In the genomic region with DNA sequence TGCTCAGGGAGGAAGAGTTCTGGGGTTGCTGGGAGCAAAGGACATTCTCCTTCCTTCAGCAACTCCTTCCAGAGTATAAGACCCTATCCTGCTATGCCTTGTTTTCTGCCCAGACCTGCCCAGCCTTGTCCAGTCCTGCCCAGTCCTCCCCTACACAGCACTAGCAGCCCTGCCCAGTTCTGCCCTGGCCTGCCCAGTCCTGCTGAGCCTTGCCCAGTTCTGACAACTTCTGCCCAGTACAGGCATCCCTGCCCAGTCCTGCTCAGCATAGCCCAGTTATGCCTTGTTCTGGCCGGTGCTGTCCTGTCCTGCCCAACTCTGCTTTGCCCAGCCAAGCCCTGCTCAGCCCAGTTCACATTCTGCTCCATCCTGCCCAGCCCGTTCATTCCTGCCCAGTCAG, we compare ENCODE assay signal across 16 cellular contexts. TPM values are rescaled to one million over a fixed set of nuclear protein-coding genes. Genes with fewer than 3 reads are reported as not detected.
"Had no signal": no experiment of that assay in that cellular context is flagged by ENCODE, and none has a peak within 500 bp of the region (broad histone marks: within the 10 kb centered on the region; RNA-seq: fewer than 3 reads in every experiment).

No MANE protein-coding gene starts in this region.

- ATAC-seq: activated CD4-positive, alpha-beta T cell treated with anti-CD3 and anti-CD28 coated beads for 36 hours; activated CD8-positive, alpha-beta memory T cell treated with anti-CD3 and anti-CD28 coated beads, Interleukin-2, amount 10 ng/mL, durations not matched to agents 7 days and 5 days had no signal

- H3K9me3 ChIP-seq: sigmoid colon, spleen, thoracic aorta, vagina had no signal

- H3K9me3 Mint-ChIP-seq: activated CD4-positive, alpha-beta memory T cell treated with anti-CD3 and anti-CD28 coated beads for 36 hours; activated naive CD4-positive, alpha-beta T cell treated with anti-CD3 and anti-CD28 coated beads, Interleukin-2, amount 10 ng/mL, durations not matched to agents 7 days and 5 days; activated T-cell treated with anti-CD3 and anti-CD28 coated beads, Interleukin-2, amount 50 U/mL, for 24 hours; T-cell had no signal

- H3K27ac ChIP-seq: sigmoid colon, spleen, thoracic aorta, vagina, WERI-Rb-1 had no signal

- H3K4me1 ChIP-seq: sigmoid colon, spleen, vagina had no signal

- DNase-seq: activated CD4-positive, alpha-beta memory T cell treated with anti-CD3 and anti-CD28 coated beads for 36 hours; activated CD4-positive, alpha-beta T cell treated with anti-CD3 and anti-CD28 coated beads for 36 hours; activated CD8-positive, alpha-beta memory T cell treated with anti-CD3 and anti-CD28 coated beads, Interleukin-2, amount 10 ng/mL, durations not matched to agents 7 days and 5 days; activated naive CD4-positive, alpha-beta T cell treated with anti-CD3 and anti-CD28 coated beads, Interleukin-2, amount 10 ng/mL, durations not matched to agents 7 days and 5 days; activated T-cell treated with anti-CD3 and anti-CD28 coated beads, Interleukin-2, amount 50 U/mL, for 24 hours; caudate nucleus; foreskin melanocyte; sigmoid colon; spleen; stimulated activated CD4-positive, alpha-beta T cell treated with anti-CD3 and anti-CD28 coated beads, Interleukin-1b, Interleukin-23, amount 100 ng/mL, for 48 hours; T-cell; T1000; WERI-Rb-1 had no signal

- H3K27me3 ChIP-seq: vagina had no signal

- H3K4me1 Mint-ChIP-seq: activated CD4-positive, alpha-beta T cell treated with anti-CD3 and anti-CD28 coated beads for 36 hours; activated CD8-positive, alpha-beta memory T cell treated with anti-CD3 and anti-CD28 coated beads, Interleukin-2, amount 10 ng/mL, durations not matched to agents 7 days and 5 days; activated naive CD4-positive, alpha-beta T cell treated with anti-CD3 and anti-CD28 coated beads, Interleukin-2, amount 10 ng/mL, durations not matched to agents 7 days and 5 days; T-cell had no signal

- H3K36me3 Mint-ChIP-seq: activated CD4-positive, alpha-beta memory T cell treated with anti-CD3 and anti-CD28 coated beads for 36 hours; activated CD8-positive, alpha-beta memory T cell treated with anti-CD3 and anti-CD28 coated beads, Interleukin-2, amount 10 ng/mL, durations not matched to agents 7 days and 5 days; activated naive CD4-positive, alpha-beta T cell treated with anti-CD3 and anti-CD28 coated beads, Interleukin-2, amount 10 ng/mL, durations not matched to agents 7 days and 5 days; T-cell had no signal

- H3K4me3 Mint-ChIP-seq: activated CD4-positive, alpha-beta memory T cell treated with anti-CD3 and anti-CD28 coated beads for 36 hours; activated CD4-positive, alpha-beta T cell treated with anti-CD3 and anti-CD28 coated beads for 36 hours; activated CD8-positive, alpha-beta memory T cell treated with anti-CD3 and anti-CD28 coated beads, Interleukin-2, amount 10 ng/mL, durations not matched to agents 7 days and 5 days; activated naive CD4-positive, alpha-beta T cell treated with anti-CD3 and anti-CD28 coated beads, Interleukin-2, amount 10 ng/mL, durations not matched to agents 7 days and 5 days; activated T-cell treated with anti-CD3 and anti-CD28 coated beads, Interleukin-2, amount 50 U/mL, for 24 hours; T-cell had no signal

- H3K27ac Mint-ChIP-seq: activated CD4-positive, alpha-beta memory T cell treated with anti-CD3 and anti-CD28 coated beads for 36 hours; activated CD4-positive, alpha-beta T cell treated with anti-CD3 and anti-CD28 coated beads for 36 hours; activated CD8-positive, alpha-beta memory T cell treated with anti-CD3 and anti-CD28 coated beads, Interleukin-2, amount 10 ng/mL, durations not matched to agents 7 days and 5 days; activated naive CD4-positive, alpha-beta T cell treated with anti-CD3 and anti-CD28 coated beads, Interleukin-2, amount 10 ng/mL, durations not matched to agents 7 days and 5 days; activated T-cell treated with anti-CD3 and anti-CD28 coated beads, Interleukin-2, amount 50 U/mL, for 24 hours had no signal

- H3K4me3 ChIP-seq: sigmoid colon, spleen, thoracic aorta, vagina had no signal

- H3K36me3 ChIP-seq: sigmoid colon, spleen, thoracic aorta, vagina, WERI-Rb-1 had no signal

RNA-seq across cellular contexts. Expression of gene ALK, which starts 44.9 kb away (rescaled TPM):
- total RNA-seq: activated CD4-positive, alpha-beta memory T cell treated with anti-CD3 and anti-CD28 coated beads for 36 hours; activated CD4-positive, alpha-beta T cell treated with anti-CD3 and anti-CD28 coated beads for 36 hours; activated CD8-positive, alpha-beta memory T cell treated with anti-CD3 and anti-CD28 coated beads, Interleukin-2, amount 10 ng/mL, durations not matched to agents 7 days and 5 days; pulmonary artery endothelial cell; T-cell had no signal
